In genomic region chr3:9248232-9249191, GRCh38 we compare ENCODE assay signal across 8 cellular contexts. TPM values are rescaled to one million over a fixed set of nuclear protein-coding genes. Genes with fewer than 3 reads are reported as not detected.
DNase-seq lines count a peak whose midpoint lies in the region; ATAC-seq and TF ChIP-seq lines count a peak whose summit lies in the region.

No MANE protein-coding gene starts in this region.

- DNase-seq in cardiac muscle cell (ENCODE audit: low read depth in 1 of 2, low spot score in 1 of 2) (no peak), left ventricle myocardium superior (no peak), SJSA1 (ENCODE audit: low read depth in 1 of 2, low spot score in 2 of 2) (no peak), fibroblast of pulmonary artery (ENCODE audit: low read depth) (peak; percentile 1), prostate gland (ENCODE audit: low spot score) (peak; percentile 63), GDM1 (lab: John Stamatoyannopoulos, UW) (no peak), glomerular visceral epithelial cell (ENCODE audit: extremely low spot score) (no peak)

- H3K9me3 ChIP-seq in cardiac muscle cell (ENCODE audit: low read depth) (no peaks in the 10 kb centered on the region), SJSA1 (replicated peaks) (no peaks in the 10 kb centered on the region), prostate gland (no peaks in the 10 kb centered on the region)

- TF ChIP-seq POLR2A in prostate gland (IDR thresholded peaks at IDR 0.05), result no peak

- H3K4me1 ChIP-seq in cardiac muscle cell (ENCODE audit: low read depth), result peaks cover 4% of the 10 kb centered on the region
- H3K4me1 ChIP-seq in SJSA1 (replicated peaks), result no peaks in the 10 kb centered on the region; the same call in 1 of the 2 replicates
- H3K4me1 ChIP-seq in prostate gland (replicated peaks), result no peaks in the 10 kb centered on the region

- peak overlapping the region; percentile 32 for H3K4me3 ChIP-seq in cardiac muscle cell
- peak overlapping the region; percentile 27; the same call in 1 of the 2 replicates for H3K4me3 ChIP-seq in SJSA1
- peak overlapping the region; percentile 54 for H3K4me3 ChIP-seq in fibroblast of pulmonary artery (replicated peaks; ENCODE audit: low read depth, low read length)
- H3K4me3 ChIP-seq in prostate gland, result peak overlapping the region; percentile 40 to 41

- ATAC-seq in left ventricle myocardium superior (no peak), GM21515 (IDR thresholded peaks at IDR 0.05; ENCODE audit: unreplicated experiment) (no peak)

- intact Hi-C loops in left ventricle myocardium superior (cut with micrococcal nuclease) (no loop called here), prostate gland (cut with DNase I) (loop anchor here (5.0 kb wide), 1 partner anchor 106 kb away; no protein-coding TSS in a partner anchor)

- 13% methylated on average over 19 of the region's 19 CpGs for WGBS in prostate gland

- H3K36me3 ChIP-seq in cardiac muscle cell (no peaks in the 10 kb centered on the region), SJSA1 (no peaks in the 10 kb centered on the region), prostate gland (no peaks in the 10 kb centered on the region)

- TF ChIP-seq CTCF in cardiac muscle cell (IDR thresholded peaks at IDR 0.05; ENCODE audit: low read depth, low read length) (no peak), fibroblast of pulmonary artery (IDR thresholded peaks at IDR 0.05; ENCODE audit: low read length, missing control alignments) (no peak), prostate gland (IDR thresholded peaks at IDR 0.05) (no peak)

- H3K27ac ChIP-seq in cardiac muscle cell (no peak overlapping the region), SJSA1 (no peak overlapping the region), prostate gland (peak overlapping the region; percentile 21 to 26)

- peaks cover 8% of the 10 kb centered on the region for H3K27me3 ChIP-seq in cardiac muscle cell
- H3K27me3 ChIP-seq in SJSA1 (replicated peaks), result no peaks in the 10 kb centered on the region; the same call in 1 of the 2 replicates
- H3K27me3 ChIP-seq in prostate gland (replicated peaks; ENCODE audit: insufficient read depth), result no peaks in the 10 kb centered on the region

RNA-seq across cellular contexts. Expression of gene SRGAP3, which starts 0.9 kb away (rescaled TPM):
- total RNA-seq in cardiac muscle cell, result 4.9 and 15.7 TPM in 2 replicates
- 6.0 and 10.8 TPM in 2 replicates for polyA plus RNA-seq in cardiac muscle cell
- total RNA-seq in left ventricle myocardium superior, result 6.4 TPM
- total RNA-seq in SJSA1 (2014; rRNA removed; shearing (Covaris generic)), result 0.24 and 0.78 TPM in 2 replicates
- 10 to 100 TPM; 23.6 to 50.3 TPM for total RNA-seq in prostate gland

Comparison
In these comparisons a context has a peak if more than half of its experiments do, and no peak if none do; other contexts are left out.
1. DNase-seq: peak in fibroblast of pulmonary artery (single experiment) and prostate gland (single experiment); none in cardiac muscle cell (0 of 2), left ventricle myocardium superior (single experiment), SJSA1 (0 of 2), GDM1 (single experiment) and glomerular visceral epithelial cell (single experiment).
2. H3K27ac ChIP-seq: peak in prostate gland (2 of 2); none in cardiac muscle cell (single experiment) and SJSA1 (single experiment).
3. Peak in every context shown above with its lines, with median percentiles within 50 percentile points of each other: H3K4me3 ChIP-seq.